15 cellular contexts compared by ENCODE assay signal in the genomic region with DNA sequence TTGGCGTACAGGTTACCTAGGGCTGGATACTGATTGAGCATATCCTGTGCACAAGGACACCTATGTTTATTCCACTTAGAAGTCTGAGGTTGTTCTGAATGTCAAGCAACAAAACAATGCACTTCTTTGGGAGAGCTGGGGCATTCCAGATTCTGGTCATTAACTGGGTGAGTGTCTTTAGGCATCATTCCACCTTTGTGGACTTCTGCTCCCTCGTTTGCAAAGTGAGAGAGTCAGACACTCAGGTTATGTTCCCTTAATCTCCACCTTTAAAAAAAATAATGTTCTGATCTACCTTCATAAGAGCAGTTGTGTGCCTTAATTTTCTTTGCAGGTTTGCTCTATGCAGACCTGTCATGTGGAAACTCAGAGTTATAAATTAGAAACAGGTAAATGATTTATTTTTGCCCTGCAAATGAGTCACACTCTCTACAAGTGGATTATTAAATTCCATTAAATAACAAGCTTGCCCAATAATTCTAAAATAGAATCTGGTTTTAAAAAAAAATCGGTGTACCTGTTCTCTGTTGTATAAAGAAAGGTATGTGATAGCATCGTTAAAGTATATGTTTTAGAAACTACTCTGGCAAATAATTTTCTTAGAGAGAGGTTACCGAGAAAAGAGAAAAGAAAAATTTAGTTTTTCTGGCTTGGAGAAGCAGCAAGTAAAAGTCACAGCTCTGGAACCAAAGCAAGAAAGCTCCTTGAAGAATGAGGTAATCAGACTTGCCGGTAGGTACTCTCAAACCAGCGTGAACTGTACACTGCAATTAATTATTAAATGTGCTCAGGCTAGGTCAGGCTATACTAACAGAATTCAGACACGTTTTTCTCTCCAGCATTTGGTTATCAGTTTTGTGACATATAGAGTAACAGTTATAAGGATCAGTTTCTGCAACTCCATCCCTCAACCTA.
DNase-seq lines count a peak whose midpoint lies in the region; ATAC-seq and TF ChIP-seq lines count a peak whose summit lies in the region.
"Had no signal": no experiment of that assay in that cellular context is flagged by ENCODE, and none has a peak within 500 bp of the region (broad histone marks: within the 10 kb centered on the region; RNA-seq: fewer than 3 reads in every experiment).

No MANE protein-coding gene starts in this region.

- H3K4me1 ChIP-seq in esophagus muscularis mucosa, result peaks cover 69 to 87% (median 73%) of the 10 kb centered on the region in 4 donors

- no peaks in the 10 kb centered on the region for H3K9me3 ChIP-seq in esophagus muscularis mucosa
- H3K9me3 ChIP-seq: prostate gland had no signal

- H3K27ac ChIP-seq in esophagus muscularis mucosa (replicated peaks in 1 of 4), result peak overlapping the region; percentile 75 to 86 (median 77)
- H3K27ac ChIP-seq: HL-60, prostate gland had no signal

- intact Hi-C loops in esophagus muscularis mucosa (cut with DNase I), result no loop called here

- TF ChIP-seq CTCF in esophagus muscularis mucosa (IDR thresholded peaks at IDR 0.05) (peak in 1 of 3 experiments; percentile 6), omental fat pad (IDR thresholded peaks at IDR 0.05) (no peak)

- no peak for DNase-seq in esophagus muscularis mucosa (ENCODE audit: extremely low spot score)
- DNase-seq in omental fat pad (ENCODE audit: low spot score), result no peak
- DNase-seq in HPDE6-E6E7 (ENCODE audit: extremely low spot score), result no peak
- no peak for DNase-seq in DMS 273 treated with DMSO at 0.1 percent for 48 hours (lab: John Stamatoyannopoulos, UW)
- DNase-seq in RKO (ENCODE audit: low spot score), result no peak
- DNase-seq: activated CD4-positive, alpha-beta T cell treated with anti-CD3 and anti-CD28 coated beads for 36 hours; dorsolateral prefrontal cortex; GOT3; NCI-H1694 treated with DMSO at 0.1 percent for 48 hours; stimulated activated CD4-positive, alpha-beta T cell treated with anti-CD3 and anti-CD28 coated beads, Interleukin-1b, Interleukin-23, amount 100 ng/mL, for 48 hours had no signal

- no peaks in the 10 kb centered on the region for H3K36me3 ChIP-seq in esophagus muscularis mucosa
- H3K36me3 ChIP-seq: prostate gland had no signal

- no peak overlapping the region for H3K4me3 ChIP-seq in esophagus muscularis mucosa
- H3K4me3 ChIP-seq: dorsolateral prefrontal cortex, prostate gland had no signal

- no peak for TF ChIP-seq EP300 in esophagus muscularis mucosa (IDR thresholded peaks at IDR 0.05)

- peak; percentile 59 for ATAC-seq in GM18511 (IDR thresholded peaks at IDR 0.05; ENCODE audit: unreplicated experiment)
- peak; percentile 83 for ATAC-seq in HG03354 (IDR thresholded peaks at IDR 0.05; ENCODE audit: poor library complexity, severe bottlenecking, unreplicated experiment)
- ATAC-seq in omental fat pad (ENCODE audit: low FRiP score), result peak; percentile 51
- no peak for ATAC-seq in GM21529 (IDR thresholded peaks at IDR 0.05; ENCODE audit: unreplicated experiment)
- ATAC-seq: activated CD4-positive, alpha-beta T cell treated with anti-CD3 and anti-CD28 coated beads for 36 hours had no signal

- no peaks in the 10 kb centered on the region for H3K27me3 ChIP-seq in esophagus muscularis mucosa

- 47% methylated on average over 8 of the region's 8 CpGs for WGBS in esophagus muscularis mucosa

- TF ChIP-seq POLR2A in esophagus muscularis mucosa (IDR thresholded peaks at IDR 0.05; ENCODE audit: low read depth), result no peak
